Comparison of ENCODE assay signal across 23 cellular contexts in the genomic region with DNA sequence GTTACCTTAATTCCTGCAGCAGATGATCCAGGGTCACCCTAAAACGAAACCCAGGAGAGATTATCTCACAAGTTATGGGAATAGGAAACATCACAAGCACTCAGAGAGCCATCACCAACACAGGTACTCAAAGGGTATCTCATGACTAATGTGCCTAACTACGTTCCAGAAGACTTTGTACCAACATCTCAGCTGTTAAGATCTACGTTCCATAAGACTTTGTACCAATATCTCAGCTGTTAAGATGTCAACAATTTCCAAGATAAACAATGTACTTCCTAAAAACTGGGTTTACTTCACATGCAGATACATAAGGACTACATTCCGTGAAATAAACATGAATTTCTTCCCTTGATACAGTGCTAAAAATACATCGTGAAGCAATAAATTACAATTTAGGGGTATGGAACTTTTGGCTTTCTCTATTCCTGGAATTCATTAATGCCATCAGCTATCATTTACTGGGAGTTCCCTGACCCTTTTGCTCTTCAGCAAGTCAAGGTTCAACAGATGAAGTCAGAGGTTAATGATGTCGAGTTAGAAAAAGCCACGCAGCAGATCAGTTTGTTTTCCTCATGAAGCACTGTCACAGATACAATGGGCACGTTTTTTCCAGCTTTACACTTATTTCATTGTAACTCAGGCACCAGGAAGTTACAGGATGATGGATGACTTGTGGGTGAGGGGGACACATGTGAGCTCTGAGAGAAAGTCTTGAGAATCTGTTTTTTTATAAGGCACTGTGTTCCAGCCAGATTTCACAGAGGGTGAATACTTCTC.
"Had no signal": no experiment of that assay in that cellular context is flagged by ENCODE, and none has a peak within 500 bp of the region (broad histone marks: within the 10 kb centered on the region; RNA-seq: fewer than 3 reads in every experiment).

No MANE protein-coding gene starts in this region.

- H3K9me3 Mint-ChIP-seq: activated naive CD4-positive, alpha-beta T cell treated with anti-CD3 and anti-CD28 coated beads, Interleukin-2, amount 50 U/mL, for 72 hours; activated T-cell treated with anti-CD3 and anti-CD28 coated beads, Interleukin-2, amount 50 U/mL, for 4 hours; mesothelial cell of epicardium; naive B cell; T-helper 2 cell treated with Interferon-gamma antibody and Interleukin-4, amounts not matched to agents 5 μg/mL and 100 μg/mL, for 36 hours had no signal

- H3K27ac ChIP-seq: brain microvascular endothelial cell, heart right ventricle, left ventricle myocardium inferior, right lobe of liver, suprapubic skin, upper lobe of left lung had no signal

- H3K9me3 ChIP-seq: heart right ventricle, left ventricle myocardium inferior, right lobe of liver, suprapubic skin, upper lobe of left lung had no signal

- ATAC-seq: activated CD8-positive, alpha-beta memory T cell treated with anti-CD3 and anti-CD28 coated beads, Interleukin-2, amount 10 ng/mL, durations not matched to agents 7 days and 5 days; activated naive CD4-positive, alpha-beta T cell treated with anti-CD3 and anti-CD28 coated beads, Interleukin-2, amount 50 U/mL, for 72 hours; activated T-cell treated with anti-CD3 and anti-CD28 coated beads, Interleukin-2, amount 50 U/mL, for 4 hours; esophagus mucosa; heart right ventricle; stimulated activated naive CD8-positive, alpha-beta T cell treated with anti-CD3 and anti-CD28 coated beads, Interleukin-15, Interleukin-2, amounts not matched to agents 100 U/mL and 50 U/mL, for 24 hours had no signal

- H3K36me3 ChIP-seq: brain microvascular endothelial cell, heart right ventricle, left ventricle myocardium inferior, right lobe of liver, suprapubic skin, upper lobe of left lung had no signal

- H3K4me3 ChIP-seq: heart right ventricle, left ventricle myocardium inferior, right lobe of liver, suprapubic skin, upper lobe of left lung had no signal

- H3K36me3 Mint-ChIP-seq: activated CD8-positive, alpha-beta memory T cell treated with anti-CD3 and anti-CD28 coated beads, Interleukin-2, amount 10 ng/mL, durations not matched to agents 7 days and 5 days; activated naive CD4-positive, alpha-beta T cell treated with anti-CD3 and anti-CD28 coated beads, Interleukin-2, amount 50 U/mL, for 72 hours; naive B cell had no signal

- H3K27ac Mint-ChIP-seq: activated CD8-positive, alpha-beta memory T cell treated with anti-CD3 and anti-CD28 coated beads, Interleukin-2, amount 10 ng/mL, durations not matched to agents 7 days and 5 days; activated naive CD4-positive, alpha-beta T cell treated with anti-CD3 and anti-CD28 coated beads, Interleukin-2, amount 50 U/mL, for 72 hours; naive B cell; T-helper 2 cell treated with Interferon-gamma antibody and Interleukin-4, amounts not matched to agents 5 μg/mL and 100 μg/mL, for 36 hours had no signal

- H3K27me3 Mint-ChIP-seq: naive B cell had no signal

- DNase-seq: activated CD4-positive, alpha-beta T cell treated with anti-CD3 and anti-CD28 coated beads, Interleukin-2, amount 50 U/mL, for 4 hours; activated CD4-positive, CD25-positive, alpha-beta regulatory T cell treated with anti-CD3 and anti-CD28 coated beads, Interleukin-2, amount 50 U/mL, for 72 hours; activated CD8-positive, alpha-beta memory T cell treated with anti-CD3 and anti-CD28 coated beads, Interleukin-2, amount 10 ng/mL, durations not matched to agents 7 days and 5 days; activated effector memory CD4-positive, alpha-beta T cell treated with anti-CD3 and anti-CD28 coated beads, Interleukin-2, amount 50 U/mL, for 16 hours; activated T-cell treated with anti-CD3 and anti-CD28 coated beads, Interleukin-2, amount 50 U/mL, for 4 hours; amniotic stem cell; brain microvascular endothelial cell; foreskin fibroblast; heart right ventricle; left ventricle myocardium inferior; naive B cell; nucleus accumbens; right lobe of liver; stimulated activated CD4-positive, alpha-beta T cell treated with anti-CD3 and anti-CD28 coated beads, Interleukin-4, amount 100 ng/mL, for 1 hour; stimulated activated CD8-positive, alpha-beta memory T cell treated with anti-CD3 and anti-CD28 coated beads, Interleukin-4, amount 100 ng/mL, for 48 hours; stimulated activated naive CD8-positive, alpha-beta T cell treated with anti-CD3 and anti-CD28 coated beads, Interleukin-15, Interleukin-2, amounts not matched to agents 100 U/mL and 50 U/mL, for 24 hours; SW 1271; upper lobe of left lung had no signal

- H3K27me3 ChIP-seq: brain microvascular endothelial cell, heart right ventricle, right lobe of liver, suprapubic skin, upper lobe of left lung had no signal

- H3K4me1 Mint-ChIP-seq: naive B cell had no signal

- H3K4me1 ChIP-seq: heart right ventricle, right lobe of liver, suprapubic skin, upper lobe of left lung had no signal

- H3K4me3 Mint-ChIP-seq: activated CD8-positive, alpha-beta memory T cell treated with anti-CD3 and anti-CD28 coated beads, Interleukin-2, amount 10 ng/mL, durations not matched to agents 7 days and 5 days; activated T-cell treated with anti-CD3 and anti-CD28 coated beads, Interleukin-2, amount 50 U/mL, for 4 hours; mesothelial cell of epicardium; naive B cell; T-helper 2 cell treated with Interferon-gamma antibody and Interleukin-4, amounts not matched to agents 5 μg/mL and 100 μg/mL, for 36 hours had no signal
